8 cellular contexts compared by ENCODE assay signal in genomic region chr20:4112490-4113420, GRCh38. TPM values are rescaled to one million over a fixed set of nuclear protein-coding genes. Genes with fewer than 3 reads are reported as not detected.
DNase-seq lines count a peak whose midpoint lies in the region; ATAC-seq and TF ChIP-seq lines count a peak whose summit lies in the region.

No MANE protein-coding gene starts in this region.

- peaks cover 9% of the 10 kb centered on the region for H3K4me1 Mint-ChIP-seq in type B pancreatic cell (ENCODE audit: unreplicated experiment)

- no peak overlapping the region for H3K27ac Mint-ChIP-seq in type B pancreatic cell

- no peak overlapping the region for H3K4me3 Mint-ChIP-seq in type B pancreatic cell

- H3K4me3 ChIP-seq in prostate gland: no peak overlapping the region

- intact Hi-C loops in prostate gland (cut with DNase I): no loop called here

- H3K27me3 Mint-ChIP-seq in type B pancreatic cell: peaks cover 13% of the 10 kb centered on the region

- 42% methylated on average over 13 of the region's 13 CpGs for WGBS in prostate gland

- DNase-seq in Ammon's horn (ENCODE audit: low spot score): peak; percentile 45
- DNase-seq in amniotic epithelial cell (ENCODE audit: low read depth): peak; percentile 39
- DNase-seq in prostate gland (ENCODE audit: low spot score): peak; percentile 57
- DNase-seq in NCI-H128 (lab: John Stamatoyannopoulos, UW; ENCODE audit: unreplicated experiment): no peak
- no peak for DNase-seq in type B pancreatic cell (ENCODE audit: extremely low spot score, unreplicated experiment)
- no peak for DNase-seq in NCI-H510A treated with DMSO at 0.1 percent for 48 hours (lab: John Stamatoyannopoulos, UW)

- H3K27me3 ChIP-seq in prostate gland (replicated peaks; ENCODE audit: insufficient read depth): no peaks in the 10 kb centered on the region

- peak; percentile 71 for ATAC-seq in GM19452 (IDR thresholded peaks at IDR 0.05; ENCODE audit: unreplicated experiment)
- peak; percentile 65 for ATAC-seq in HG03442 (IDR thresholded peaks at IDR 0.05; ENCODE audit: unreplicated experiment)

- TF ChIP-seq POLR2A in prostate gland (IDR thresholded peaks at IDR 0.05): no peak

- H3K36me3 ChIP-seq in prostate gland: no peaks in the 10 kb centered on the region

- H3K9me3 Mint-ChIP-seq in type B pancreatic cell: no peaks in the 10 kb centered on the region

- TF ChIP-seq CTCF in prostate gland (IDR thresholded peaks at IDR 0.05): no peak
- no peak for TF ChIP-seq CTCF in type B pancreatic cell (conservative IDR thresholded peaks at IDR 0.05)

- H3K9me3 ChIP-seq in prostate gland: no peaks in the 10 kb centered on the region

- no peaks in the 10 kb centered on the region for H3K36me3 Mint-ChIP-seq in type B pancreatic cell

- H3K27ac ChIP-seq in prostate gland: no peak overlapping the region

- no peaks in the 10 kb centered on the region for H3K4me1 ChIP-seq in prostate gland (replicated peaks)

RNA-seq across cellular contexts. Expression of gene SMOX, which starts 35.9 kb away (rescaled TPM):
- total RNA-seq in prostate gland (10 to 100 TPM; 22.7 to 26.6 TPM), type B pancreatic cell (ENCODE audit: low replicate concordance) (17.2 and 18.9 TPM in 2 replicates)

Comparison
In these comparisons a context has a peak if more than half of its experiments do, and no peak if none do; other contexts are left out.
1. DNase-seq: peak in Ammon's horn (single experiment), amniotic epithelial cell (single experiment) and prostate gland (single experiment); none in NCI-H128 (single experiment), type B pancreatic cell (single experiment) and NCI-H510A treated with DMSO at 0.1 percent for 48 hours (single experiment).